Comparison of ENCODE assay signal across 8 cellular contexts in genomic region chr15:48976444-48977088, GRCh38. TPM values are rescaled to one million over a fixed set of nuclear protein-coding genes. Genes with fewer than 3 reads are reported as not detected.
DNase-seq lines count a peak whose midpoint lies in the region; ATAC-seq and TF ChIP-seq lines count a peak whose summit lies in the region.

No MANE protein-coding gene starts in this region.

- no peaks in the 10 kb centered on the region for H3F3A ChIP-seq in smooth muscle cell (ENCODE audit: low read depth)

- H3K9me3 Mint-ChIP-seq in T-helper 1 cell treated with Interleukin-12 subunit alpha and Interleukin-12 subunit beta and Interleukin-4 antibody, amounts not matched to agents 30 μg/mL and 1 μg/mL, for 36 hours: no peaks in the 10 kb centered on the region
- H3K9me3 Mint-ChIP-seq in activated B cell treated with CpG ODN at 0.5 μM for 24 hours (no peaks in the 10 kb centered on the region), immature natural killer cell (no peaks in the 10 kb centered on the region)

- H3K4me1 Mint-ChIP-seq in T-helper 1 cell treated with Interleukin-12 subunit alpha and Interleukin-12 subunit beta and Interleukin-4 antibody, amounts not matched to agents 30 μg/mL and 1 μg/mL, for 36 hours (ENCODE audit: low read depth): peaks cover 6% of the 10 kb centered on the region
- H3K4me1 Mint-ChIP-seq in activated B cell treated with CpG ODN at 0.5 μM for 24 hours (peaks cover 1% of the 10 kb centered on the region), immature natural killer cell (peaks cover 6 to 7% of the 10 kb centered on the region in 2 donors)

- ATAC-seq in activated B cell treated with CpG ODN at 0.5 μM for 24 hours (ENCODE audit: low read depth) (no peak), HG02970 (IDR thresholded peaks at IDR 0.05; ENCODE audit: low FRiP score, unreplicated experiment) (no peak)

- CTCF ChIA-PET in activated B cell treated with CpG ODN at 0.5 μM for 24 hours (lab: Charles Lee): interaction anchor here (0.7 to 2.6 kb wide), 11 partner anchors 8 to 179 kb away, joined by 3 to 14 read pairs (median 5); partner anchors contain the start of genes COPS2 and SHC4

- intact Hi-C loops in activated B cell treated with CpG ODN at 0.5 μM for 24 hours (cut with micrococcal nuclease): no loop called here

- H3K4me3 Mint-ChIP-seq in T-helper 1 cell treated with Interleukin-12 subunit alpha and Interleukin-12 subunit beta and Interleukin-4 antibody, amounts not matched to agents 30 μg/mL and 1 μg/mL, for 36 hours: peak overlapping the region; percentile 57
- H3K4me3 Mint-ChIP-seq in activated B cell treated with CpG ODN at 0.5 μM for 24 hours: peak overlapping the region; percentile 30
- peak overlapping the region; percentile 42 to 70 (median 65) for H3K4me3 Mint-ChIP-seq in immature natural killer cell

- H3K27ac ChIP-seq in smooth muscle cell (ENCODE audit: low read depth): no peak overlapping the region

- no peak overlapping the region for H3K27ac Mint-ChIP-seq in T-helper 1 cell treated with Interleukin-12 subunit alpha and Interleukin-12 subunit beta and Interleukin-4 antibody, amounts not matched to agents 30 μg/mL and 1 μg/mL, for 36 hours
- H3K27ac Mint-ChIP-seq in activated B cell treated with CpG ODN at 0.5 μM for 24 hours: no peak overlapping the region
- no peak overlapping the region for H3K27ac Mint-ChIP-seq in immature natural killer cell

- POLR2A ChIA-PET in activated B cell treated with CpG ODN at 0.5 μM for 24 hours (lab: Charles Lee): interaction anchor here (1.1 kb wide), 2 partner anchors 69 to 179 kb away, joined by 4 read pairs; partner anchors contain the start of genes COPS2 and SECISBP2L

- H3K4me3 ChIP-seq in smooth muscle cell: peak overlapping the region; percentile 61

- TF ChIP-seq CTCF in activated B cell treated with CpG ODN at 0.5 μM for 24 hours (IDR thresholded peaks at IDR 0.05): no peak
- TF ChIP-seq CTCF in smooth muscle cell (IDR thresholded peaks at IDR 0.05; ENCODE audit: borderline replicate concordance, insufficient read depth, poor library complexity, severe bottlenecking): no peak

- peaks cover 7% of the 10 kb centered on the region for H3K4me1 ChIP-seq in smooth muscle cell (ENCODE audit: low read depth)

- H3K27me3 Mint-ChIP-seq in T-helper 1 cell treated with Interleukin-12 subunit alpha and Interleukin-12 subunit beta and Interleukin-4 antibody, amounts not matched to agents 30 μg/mL and 1 μg/mL, for 36 hours (ENCODE audit: low read depth): peaks cover 2% of the 10 kb centered on the region
- peaks cover 21% of the 10 kb centered on the region for H3K27me3 Mint-ChIP-seq in activated B cell treated with CpG ODN at 0.5 μM for 24 hours
- peaks cover 0 to 9% (median 4%) of the 10 kb centered on the region in 3 donors for H3K27me3 Mint-ChIP-seq in immature natural killer cell (ENCODE audit: low read depth in 3 of 3)

- H3K79me2 ChIP-seq in smooth muscle cell (ENCODE audit: low read depth): no peaks in the 10 kb centered on the region

- DNase-seq in T-helper 1 cell (no peak), activated B cell treated with CpG ODN at 0.5 μM for 24 hours (no peak), immature natural killer cell (no peak), smooth muscle cell (lab: John Stamatoyannopoulos, UW; ENCODE audit: unreplicated experiment) (no peak), SW480 (ENCODE audit: low spot score) (no peak), HK-2 (ENCODE audit: unreplicated experiment) (no peak)

- no peaks in the 10 kb centered on the region for H4K20me1 ChIP-seq in smooth muscle cell (ENCODE audit: low read depth)

- H3K27me3 ChIP-seq in smooth muscle cell (ENCODE audit: low read depth): no peaks in the 10 kb centered on the region

- H3K9me3 ChIP-seq in smooth muscle cell (replicated peaks; ENCODE audit: low read depth): no peaks in the 10 kb centered on the region

- H3K4me2 ChIP-seq in smooth muscle cell: peak overlapping the region; percentile 93

- H3K36me3 Mint-ChIP-seq in T-helper 1 cell treated with Interleukin-12 subunit alpha and Interleukin-12 subunit beta and Interleukin-4 antibody, amounts not matched to agents 30 μg/mL and 1 μg/mL, for 36 hours (ENCODE audit: low read depth): no peaks in the 10 kb centered on the region
- H3K36me3 Mint-ChIP-seq in activated B cell treated with CpG ODN at 0.5 μM for 24 hours (ENCODE audit: low read depth): no peaks in the 10 kb centered on the region
- H3K36me3 Mint-ChIP-seq in immature natural killer cell: no peaks in the 10 kb centered on the region

- no peak overlapping the region for H3K9ac ChIP-seq in smooth muscle cell (ENCODE audit: low read depth)

- H3K36me3 ChIP-seq in smooth muscle cell (ENCODE audit: low read depth): no peaks in the 10 kb centered on the region

- peak overlapping the region; percentile 99 for H2AFZ ChIP-seq in smooth muscle cell (ENCODE audit: low read depth)

- 93% methylated on average over 17 of the region's 17 CpGs for whole genome bisulfite sequencing in smooth muscle cell (ENCODE audit: low lambda C conversion rate)

RNA-seq across cellular contexts. Expression of gene SHC4, which starts 12.8 kb away (rescaled TPM):
- total RNA-seq in activated B cell treated with CpG ODN at 0.5 μM for 24 hours (0.24 TPM in 1 of 2 replicates, not detected in the other), smooth muscle cell (1.2 and 3.6 TPM in 2 replicates)
- polyA plus RNA-seq in immature natural killer cell (under 1 TPM in 2 of 3 donors, not detected in 1; 0.10 to 0.19 TPM), smooth muscle cell (0.26 and 0.39 TPM in 2 replicates)
